ENCODE assay signal across 8 cellular contexts in the genomic region with DNA sequence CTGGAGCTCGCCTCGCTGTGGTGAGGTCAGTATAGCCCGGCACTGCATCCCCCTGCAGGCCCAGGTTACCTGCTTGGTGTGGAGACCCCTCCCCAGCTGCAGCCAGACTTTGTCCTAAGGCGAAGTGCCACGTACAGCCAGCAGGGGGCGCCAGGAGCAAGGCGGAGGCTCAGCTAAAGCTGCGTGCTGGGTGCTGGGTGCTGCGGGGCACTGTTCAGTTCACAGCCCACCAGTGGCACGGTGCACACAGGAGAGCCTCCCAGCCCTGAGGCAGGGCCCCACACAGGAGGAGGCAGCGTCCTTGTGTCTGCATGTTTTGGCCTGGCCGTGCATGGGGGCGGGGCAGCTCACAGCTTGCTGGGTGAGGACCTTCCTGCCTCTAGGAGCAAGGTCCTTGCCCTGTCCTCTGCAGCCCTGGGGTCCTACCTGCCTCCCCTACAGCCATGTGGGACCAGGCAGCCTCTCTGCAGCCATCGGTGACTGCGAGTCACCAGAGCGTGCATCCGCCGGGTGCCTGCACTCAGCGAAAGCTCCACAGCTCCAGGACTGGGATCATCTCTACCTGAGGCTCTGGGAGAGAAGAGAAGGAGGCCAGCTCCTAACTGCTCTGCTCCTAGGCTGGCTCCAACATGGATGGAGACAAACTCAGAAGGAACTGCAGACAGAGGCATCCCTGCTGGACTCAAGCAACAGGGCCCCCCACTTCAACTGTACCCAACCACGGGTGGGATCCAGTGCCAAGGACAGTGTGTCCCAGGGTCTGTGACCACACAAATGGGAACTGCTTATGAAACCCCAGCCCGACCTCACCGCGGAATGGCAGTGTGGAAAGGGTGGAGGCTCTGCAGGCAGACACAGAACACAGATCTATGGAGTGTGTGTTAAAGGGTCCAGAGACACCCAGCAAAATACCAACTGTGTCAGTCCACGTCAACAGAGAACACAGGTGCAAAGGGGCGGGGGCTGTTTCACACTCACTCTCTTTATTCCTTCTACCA. TPM values are rescaled to one million over a fixed set of nuclear protein-coding genes. Genes with fewer than 3 reads are reported as not detected.
DNase-seq lines count a peak whose midpoint lies in the region; ATAC-seq lines count a peak whose summit lies in the region.

No MANE protein-coding gene starts in this region.

- H3K27me3 ChIP-seq in effector memory CD4-positive, alpha-beta T cell (replicated peaks; ENCODE audit: control insufficient read depth, insufficient read depth, low read length, poor library complexity, severe bottlenecking), result no peaks in the 10 kb centered on the region

- H3K27me3 Mint-ChIP-seq in naive B cell, result no peaks in the 10 kb centered on the region
- no peaks in the 10 kb centered on the region for H3K27me3 Mint-ChIP-seq in stimulated activated naive CD8-positive, alpha-beta T cell treated with anti-CD3 and anti-CD28 coated beads, Interleukin-15, amount 100 ng/mL, for 72 hours

- no peaks in the 10 kb centered on the region for H3K36me3 Mint-ChIP-seq in naive B cell

- peaks cover 17% of the 10 kb centered on the region for H3K36me3 ChIP-seq in effector memory CD4-positive, alpha-beta T cell (ENCODE audit: control insufficient read depth, insufficient read depth, low read length)

- DNase-seq in NCI-H1436 (lab: John Stamatoyannopoulos, UW), result peak; percentile 73
- DNase-seq in NCI-H1436 treated with DMSO at 0.1 percent for 48 hours (lab: John Stamatoyannopoulos, UW), result no peak
- peak; percentile 55 to 77 for DNase-seq in NCI-H526 (lab: John Stamatoyannopoulos, UW)
- peak; percentile 45 to 67 for DNase-seq in activated CD8-positive, alpha-beta memory T cell treated with anti-CD3 and anti-CD28 coated beads for 1 hour (ENCODE audit: extremely low read depth in 1 of 2, low read depth in 1 of 2)
- DNase-seq in effector memory CD4-positive, alpha-beta T cell, result peak; percentile 58 to 66 (median 62)
- peak; percentile 56 for DNase-seq in naive B cell
- peak; percentile 75 to 77 for DNase-seq in stimulated activated naive CD8-positive, alpha-beta T cell treated with anti-CD3 and anti-CD28 coated beads, Interleukin-15, amount 100 ng/mL, for 72 hours

- peaks cover 0 to 12% (median 6%) of the 10 kb centered on the region in 3 donors for H3K4me1 Mint-ChIP-seq in naive B cell
- peaks cover 83% of the 10 kb centered on the region for H3K4me1 Mint-ChIP-seq in stimulated activated naive CD8-positive, alpha-beta T cell treated with anti-CD3 and anti-CD28 coated beads, Interleukin-15, amount 100 ng/mL, for 72 hours

- no peak overlapping the region for H3K4me3 Mint-ChIP-seq in naive B cell
- H3K4me3 Mint-ChIP-seq in stimulated activated naive CD8-positive, alpha-beta T cell treated with anti-CD3 and anti-CD28 coated beads, Interleukin-15, amount 100 ng/mL, for 72 hours, result peak overlapping the region in 1 of 2 donors; percentile 29

- H3K27ac ChIP-seq in effector memory CD4-positive, alpha-beta T cell (ENCODE audit: insufficient read depth, low read length, poor library complexity, severe bottlenecking), result no peak overlapping the region

- no peaks in the 10 kb centered on the region for H3K9me3 Mint-ChIP-seq in naive B cell
- H3K9me3 Mint-ChIP-seq in stimulated activated naive CD8-positive, alpha-beta T cell treated with anti-CD3 and anti-CD28 coated beads, Interleukin-15, amount 100 ng/mL, for 72 hours, result no peaks in the 10 kb centered on the region

- no peaks in the 10 kb centered on the region for H3K9me3 ChIP-seq in effector memory CD4-positive, alpha-beta T cell (ENCODE audit: control insufficient read depth, low read length)

- no peak overlapping the region for H3K27ac Mint-ChIP-seq in naive B cell
- H3K27ac Mint-ChIP-seq in stimulated activated naive CD8-positive, alpha-beta T cell treated with anti-CD3 and anti-CD28 coated beads, Interleukin-15, amount 100 ng/mL, for 72 hours, result peak overlapping the region; percentile 74 to 91

- peaks cover 25% of the 10 kb centered on the region for H3K4me1 ChIP-seq in effector memory CD4-positive, alpha-beta T cell (ENCODE audit: control insufficient read depth, insufficient read depth, low read length, poor library complexity, severe bottlenecking)

- ATAC-seq in naive B cell (ENCODE audit: low read depth in 2 of 2) (peak; percentile 60 to 62), GM19463 (IDR thresholded peaks at IDR 0.05; ENCODE audit: unreplicated experiment) (no peak)
- peak; percentile 52 for ATAC-seq in stimulated activated naive CD8-positive, alpha-beta T cell treated with anti-CD3 and anti-CD28 coated beads, Interleukin-15, amount 100 ng/mL, for 72 hours

- H3K4me3 ChIP-seq in effector memory CD4-positive, alpha-beta T cell (ENCODE audit: insufficient read depth, low read depth, low read length, poor library complexity, severe bottlenecking), result no peak overlapping the region

RNA-seq across cellular contexts. Expression of a gene that starts 19.0 kb away (rescaled TPM):
- 1 to 10 TPM in 4 of 6 donors, under 1 TPM in 2; 0.56 to 2.2 (median 1.7) TPM for polyA plus RNA-seq in naive B cell (ENCODE audit: low read depth in 6 of 6)

Comparison
In these comparisons a context has a peak if more than half of its experiments do, and no peak if none do; other contexts are left out.
1. H3K27ac Mint-ChIP-seq: peak in stimulated activated naive CD8-positive, alpha-beta T cell treated with anti-CD3 and anti-CD28 coated beads, Interleukin-15, amount 100 ng/mL, for 72 hours (2 of 2); none in naive B cell (0 of 6).